ENCODE assay signal across 1 cellular context in genomic region chr1:1351511-1352427, GRCh38.
TF ChIP-seq lines count a peak whose summit lies in the region.

No MANE protein-coding gene starts in this region.

TF ChIP-seq in K562, 482 proteins besides CTCF, POLR2A, EP300 and RAD21:
- peak; percentile 57 for TF ChIP-seq ZNF263 (CRISPR knock-in tag; IDR thresholded peaks at IDR 0.05; ENCODE audit: borderline replicate concordance)
- peak in 1 of 2 experiments; percentile 30 for TF ChIP-seq E2F6 (IDR thresholded peaks at IDR 0.05; ENCODE audit: borderline replicate concordance in 1 of 2, extremely low read depth in 1 of 2, insufficient read depth in 1 of 2, insufficient read length in 1 of 2, low read depth in 1 of 2, low read length in 1 of 2, poor library complexity in 1 of 2, severe bottlenecking in 1 of 2)
- no peak for TF ChIP-seq ZNF174 (CRISPR knock-in tag; IDR thresholded peaks at IDR 0.05)
- TF ChIP-seq KDM5B (IDR thresholded peaks at IDR 0.05; ENCODE audit: insufficient replicate concordance, low read depth, low read length): peak; percentile 47
- TF ChIP-seq POLR2G (IDR thresholded peaks at IDR 0.05; ENCODE audit: low read depth, low read length): peak; percentile 69
- no peak for TF ChIP-seq SNIP1 (IDR thresholded peaks at IDR 0.05; ENCODE audit: low read depth)
- TF ChIP-seq RBFOX2 (IDR thresholded peaks at IDR 0.05; ENCODE audit: low read depth, low read length): peak; percentile 65
- TF ChIP-seq ZBTB33 (CRISPR knock-in tag; IDR thresholded peaks at IDR 0.05): peak; percentile 75
- TF ChIP-seq TFE3 (CRISPR knock-in tag; IDR thresholded peaks at IDR 0.05): no peak
- TF ChIP-seq PHB (CRISPR knock-in tag; IDR thresholded peaks at IDR 0.05): peak; percentile 72; the same call in 1 of the 2 replicates
- 0 out of 2 replicates have a peak, but pooled peaks have one; percentile 37 for TF ChIP-seq ARID4B (CRISPR knock-in tag; IDR thresholded peaks at IDR 0.05)
- no peak for TF ChIP-seq ZNF3 (CRISPR knock-in tag; IDR thresholded peaks at IDR 0.05)
- peak; percentile 41; the same call in 1 of the 2 replicates for TF ChIP-seq ZNF740 (CRISPR knock-in tag; IDR thresholded peaks at IDR 0.05)
- TF ChIP-seq ZNF740 (tag; IDR thresholded peaks at IDR 0.05): no peak
